Comparison of ENCODE assay signal across 22 cellular contexts in the genomic region with DNA sequence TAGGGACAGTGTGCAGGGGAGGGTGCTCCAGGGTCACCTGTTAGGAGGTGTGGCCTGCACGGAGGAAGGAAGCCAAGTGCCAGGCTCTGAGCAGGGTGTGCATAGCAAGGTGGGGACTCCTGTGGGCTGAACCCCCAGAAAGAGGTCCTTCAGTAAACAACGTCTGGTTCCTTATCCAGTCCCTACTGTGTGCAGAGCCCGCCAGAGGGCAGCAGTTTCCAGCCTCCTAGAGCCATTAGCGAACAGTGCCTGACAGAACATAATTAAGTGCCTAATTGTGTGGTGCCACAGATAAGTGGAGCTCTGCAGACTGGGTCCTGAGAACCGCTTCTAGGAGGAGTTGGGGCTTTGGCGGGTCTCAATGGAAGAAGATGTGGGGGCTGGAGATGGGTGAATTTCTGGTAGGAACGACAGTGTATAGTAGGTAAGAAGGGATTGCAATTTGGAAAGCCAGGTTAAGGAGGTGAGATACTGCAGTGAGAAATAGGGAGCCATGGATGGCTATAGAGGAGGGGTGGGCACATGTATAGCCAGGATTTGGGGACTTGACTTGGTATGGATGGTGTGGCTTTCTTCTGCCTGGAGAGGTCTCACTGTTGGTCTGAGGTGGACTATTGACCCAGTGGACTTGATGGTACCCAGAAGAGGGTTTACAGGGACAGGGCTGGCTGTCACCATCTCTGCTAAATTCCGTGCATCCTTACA.
DNase-seq lines count a peak whose midpoint lies in the region; ATAC-seq, FAIRE-seq and TF ChIP-seq lines count a peak whose summit lies in the region.
"Had no signal": no experiment of that assay in that cellular context is flagged by ENCODE, and none has a peak within 500 bp of the region (broad histone marks: within the 10 kb centered on the region; RNA-seq: fewer than 3 reads in every experiment).

No MANE protein-coding gene starts in this region.

- H2AK5ac ChIP-seq in mesendoderm (ENCODE audit: low read length) = peak overlapping the region; percentile 80

- CTCF ChIA-PET in HCT116 (lab: Charles Lee) = no interaction called here

- H3K18ac ChIP-seq in mesendoderm (ENCODE audit: low read length) = no peak overlapping the region

- H3K27ac Mint-ChIP-seq in activated T-helper 2 cell treated with anti-CD3 and anti-CD28 coated beads, Interferon-gamma antibody, Interleukin-2, Interleukin-4, amounts not matched to agents 10 μg/mL and 5 μg/mL and 100 μg/mL, durations not matched to agents 14 hours and 24 hours and 36 hours = no peak overlapping the region

- H4K20me1 ChIP-seq in HCT116 (ENCODE audit: insufficient read depth) (no peaks in the 10 kb centered on the region), SU-DHL-6 (ENCODE audit: low read depth, low read length) (no peaks in the 10 kb centered on the region)
- H4K20me1 ChIP-seq: BLaER1 treated with 17β-estradiol and CSF1 and Interleukin-3, amounts not matched to agents 10 nM and 100 nM had no signal

- H3K9me2 ChIP-seq in HCT116 (ENCODE audit: insufficient read depth) (no peaks in the 10 kb centered on the region), SU-DHL-6 (replicated peaks; ENCODE audit: insufficient read depth, low read length) (no peaks in the 10 kb centered on the region)

- H3K79me1 ChIP-seq in mesendoderm (ENCODE audit: low read length) = no peaks in the 10 kb centered on the region

- BruUV-seq in HCT116 (replicated peaks; lab: Mats Ljungman, UMichigan) = no TSS peak

- POLR2A ChIA-PET in HCT116 (lab: Charles Lee) = no interaction called here

- WGBS in mesendoderm (ENCODE audit: extremely low coverage, insufficient coverage, low lambda C conversion rate) = no CpG with 5 or more reads among the region's 8 CpGs

- no peak overlapping the region for H2BK15ac ChIP-seq in mesendoderm (replicated peaks; ENCODE audit: low read depth)

- H3K27me3 Mint-ChIP-seq in activated T-helper 2 cell treated with anti-CD3 and anti-CD28 coated beads, Interferon-gamma antibody, Interleukin-2, Interleukin-4, amounts not matched to agents 10 μg/mL and 5 μg/mL and 100 μg/mL, durations not matched to agents 14 hours and 24 hours and 36 hours (ENCODE audit: low read depth) = peaks cover 31% of the 10 kb centered on the region

- intact Hi-C loops in HCT116 (cut with micrococcal nuclease) = no loop called here
- intact Hi-C loops in activated T-helper 2 cell treated with anti-CD3 and anti-CD28 coated beads, Interferon-gamma antibody, Interleukin-2, Interleukin-4, amounts not matched to agents 10 μg/mL and 5 μg/mL and 100 μg/mL, durations not matched to agents 14 hours and 24 hours and 36 hours (cut with micrococcal nuclease) = no loop called here

- no peaks in the 10 kb centered on the region for H3K9me3 Mint-ChIP-seq in activated T-helper 2 cell treated with anti-CD3 and anti-CD28 coated beads, Interferon-gamma antibody, Interleukin-2, Interleukin-4, amounts not matched to agents 10 μg/mL and 5 μg/mL and 100 μg/mL, durations not matched to agents 14 hours and 24 hours and 36 hours
- H3K9me3 Mint-ChIP-seq: activated T-cell treated with anti-CD3 and anti-CD28 coated beads, Interleukin-2, amount 50 U/mL, for 4 hours had no signal

- H3K9me3 ChIP-seq in HCT116 (ENCODE audit: control insufficient read depth in 1 of 2, insufficient read depth in 1 of 2, low read depth in 1 of 2, low read length in 2 of 2) (no peaks in the 10 kb centered on the region), SU-DHL-6 (ENCODE audit: insufficient read depth, low read length) (no peaks in the 10 kb centered on the region)
- H3K9me3 ChIP-seq: BLaER1 treated with 17β-estradiol and CSF1 and Interleukin-3, amounts not matched to agents 10 nM and 100 nM; ovary; SJCRH30; spleen had no signal

- no peak overlapping the region for H4K5ac ChIP-seq in mesendoderm (ENCODE audit: low read length)

- no peak overlapping the region for H3K4me3 Mint-ChIP-seq in activated T-helper 2 cell treated with anti-CD3 and anti-CD28 coated beads, Interferon-gamma antibody, Interleukin-2, Interleukin-4, amounts not matched to agents 10 μg/mL and 5 μg/mL and 100 μg/mL, durations not matched to agents 14 hours and 24 hours and 36 hours (ENCODE audit: low read depth)
- H3K4me3 Mint-ChIP-seq: activated T-cell treated with anti-CD3 and anti-CD28 coated beads, Interleukin-2, amount 50 U/mL, for 4 hours had no signal

- RAD21 ChIA-PET in HCT116 (lab: Charles Lee; ENCODE audit: low non-redundant PET in 1 of 2, low total read pairs in 2 of 2, uncharacterized antibody in 2 of 2, unreplicated experiment in 2 of 2) = no interaction called here

- peak; percentile 37 for TF ChIP-seq CTCF in D721Med (IDR thresholded peaks at IDR 0.05; ENCODE audit: insufficient read depth, missing control alignments)
- peak in 2 of 3 experiments; percentile 33 to 35; a peak in 3 of 6 replicates for TF ChIP-seq CTCF in HCT116 (IDR thresholded peaks at IDR 0.05 in 2 of 3, conservative IDR thresholded peaks at IDR 0.05 in 1 of 3; ENCODE audit: borderline replicate concordance in 1 of 3, insufficient read depth in 1 of 3, low read depth in 2 of 3, low read length in 2 of 3)
- TF ChIP-seq CTCF in SU-DHL-6 (IDR thresholded peaks at IDR 0.05; ENCODE audit: insufficient read depth, low read length, poor library complexity, severe bottlenecking) = peak; percentile 15

- no peak for FAIRE-seq in D721Med (lab: Jason Lieb, UNC)
- FAIRE-seq: frontal cortex, GM18507, GM19239, keratinocyte, urothelium cell line had no signal

- H3K23ac ChIP-seq in mesendoderm (ENCODE audit: low read length) = no peak overlapping the region

- no peaks in the 10 kb centered on the region for H3K4me1 Mint-ChIP-seq in activated T-helper 2 cell treated with anti-CD3 and anti-CD28 coated beads, Interferon-gamma antibody, Interleukin-2, Interleukin-4, amounts not matched to agents 10 μg/mL and 5 μg/mL and 100 μg/mL, durations not matched to agents 14 hours and 24 hours and 36 hours (ENCODE audit: low read depth)

- no peak overlapping the region for H2AFZ ChIP-seq in HCT116 (ENCODE audit: low read depth, low read length, poor library complexity, severe bottlenecking)
- no peak overlapping the region for H2AFZ ChIP-seq in SU-DHL-6 (ENCODE audit: low read depth, low read length, severe bottlenecking)

- ATAC-seq in HCT116 = peak; percentile 36; the same call in 1 of the 2 replicates
- ATAC-seq: activated T-cell treated with anti-CD3 and anti-CD28 coated beads, Interleukin-2, amount 50 U/mL, for 4 hours; stimulated activated naive CD8-positive, alpha-beta T cell treated with anti-CD3 and anti-CD28 coated beads, Interleukin-15, Interleukin-2, amounts not matched to agents 100 U/mL and 50 U/mL, for 24 hours had no signal

- H3K4me1 ChIP-seq in HCT116 (ENCODE audit: control insufficient read depth in 1 of 2, insufficient read depth in 2 of 2, low read length in 2 of 2) (no peaks in the 10 kb centered on the region), mesendoderm (ENCODE audit: control insufficient read depth, low read depth, low read length) (peaks cover 10% of the 10 kb centered on the region)

- no peaks in the 10 kb centered on the region for H3K79me2 ChIP-seq in HCT116 (ENCODE audit: insufficient read depth, low read length)
- H3K79me2 ChIP-seq in SU-DHL-6 (ENCODE audit: insufficient read depth, low read length) = no peaks in the 10 kb centered on the region
- no peaks in the 10 kb centered on the region for H3K79me2 ChIP-seq in mesendoderm (ENCODE audit: control insufficient read depth, insufficient read depth, low read length)

- no peak for TF ChIP-seq POLR2A in HCT116 (IDR thresholded peaks at IDR 0.05; ENCODE audit: borderline replicate concordance, extremely low read depth, insufficient read depth, insufficient read length)

- DNase-seq in D721Med (ENCODE audit: insufficient read length, low spot score) (no peak), HCT116 (ENCODE audit: low read depth, low spot score) (no peak), mesendoderm (peak; percentile 89), SKM-1 (lab: John Stamatoyannopoulos, UW; ENCODE audit: unreplicated experiment) (no peak), A172 (ENCODE audit: low spot score) (no peak)
- no peak for DNase-seq in activated CD4-positive, alpha-beta T cell treated with anti-CD3 and anti-CD28 coated beads, Interleukin-2, amount 50 U/mL, for 1 hour
- no peak for DNase-seq in activated T-helper 2 cell treated with anti-CD3 and anti-CD28 coated beads, Interferon-gamma antibody, Interleukin-2, Interleukin-4, amounts not matched to agents 10 μg/mL and 5 μg/mL and 100 μg/mL, durations not matched to agents 14 hours and 24 hours and 36 hours (ENCODE audit: low spot score)
- DNase-seq: activated CD4-positive, alpha-beta T cell treated with anti-CD3 and anti-CD28 coated beads, Interleukin-2, amount 50 U/mL, for 48 hours; activated T-cell treated with anti-CD3 and anti-CD28 coated beads, Interleukin-2, amount 50 U/mL, for 4 hours; cerebellar nuclear complex; ovary; SJCRH30; spleen; stimulated activated naive CD8-positive, alpha-beta T cell treated with anti-CD3 and anti-CD28 coated beads, Interleukin-15, Interleukin-2, amounts not matched to agents 100 U/mL and 50 U/mL, for 24 hours; T1000 had no signal

- H2BK5ac ChIP-seq in mesendoderm (ENCODE audit: low read length) = peak overlapping the region; percentile 84

- H3K56ac ChIP-seq in mesendoderm (ENCODE audit: low read length) = peak overlapping the region; percentile 82

- H3K27ac ChIP-seq in HCT116 (ENCODE audit: low read depth, low read length) = no peak overlapping the region
- H3K27ac ChIP-seq in SU-DHL-6 (ENCODE audit: low read depth, low read length) = no peak overlapping the region
- no peak overlapping the region for H3K27ac ChIP-seq in mesendoderm (ENCODE audit: low read depth, low read length)
- H3K27ac ChIP-seq: BLaER1 treated with 17β-estradiol and CSF1 and Interleukin-3, amounts not matched to agents 10 nM and 100 nM; ovary; SJCRH30; spleen had no signal

- H3K27me3 ChIP-seq in HCT116 (ENCODE audit: insufficient read depth, low read length) (no peaks in the 10 kb centered on the region), SU-DHL-6 (ENCODE audit: low read length) (no peaks in the 10 kb centered on the region), mesendoderm (ENCODE audit: insufficient read depth, low read length, poor library complexity) (no peaks in the 10 kb centered on the region)
- H3K27me3 ChIP-seq: ovary, SJCRH30 had no signal

- TF ChIP-seq RAD21 in HCT116 (IDR thresholded peaks at IDR 0.05; ENCODE audit: low read depth) = 0 out of 2 replicates have a peak, but pooled peaks have one; percentile 10

- H3K4ac ChIP-seq in mesendoderm (ENCODE audit: low read depth, low read length) = no peak overlapping the region

- no peak overlapping the region for H2BK120ac ChIP-seq in mesendoderm (ENCODE audit: low read depth, low read length)

- H3K9ac ChIP-seq in HCT116 (ENCODE audit: low read length) (no peak overlapping the region), SU-DHL-6 (ENCODE audit: low read length) (no peak overlapping the region), mesendoderm (ENCODE audit: low read length) (peak overlapping the region; percentile 38)
- H3K9ac ChIP-seq: BLaER1 treated with 17β-estradiol and CSF1 and Interleukin-3, amounts not matched to agents 10 nM and 100 nM had no signal

- H3K4me3 ChIP-seq in HCT116 (replicated peaks in 1 of 2; ENCODE audit: low read depth in 1 of 2, low read length in 2 of 2) (no peak overlapping the region), SU-DHL-6 (ENCODE audit: insufficient read depth, low read length, poor library complexity, severe bottlenecking) (no peak overlapping the region), mesendoderm (ENCODE audit: low read length) (no peak overlapping the region)
- H3K4me3 ChIP-seq: BLaER1 treated with 17β-estradiol and CSF1 and Interleukin-3, amounts not matched to agents 10 nM and 100 nM; ovary; SJCRH30; spleen had no signal

- no peaks in the 10 kb centered on the region for H3F3A ChIP-seq in SU-DHL-6 (ENCODE audit: insufficient read depth)

- H3K36me3 ChIP-seq in HCT116 (ENCODE audit: control insufficient read depth in 1 of 2, insufficient read depth in 2 of 2, low read length in 2 of 2) (no peaks in the 10 kb centered on the region), SU-DHL-6 (ENCODE audit: low read length) (no peaks in the 10 kb centered on the region), mesendoderm (ENCODE audit: control insufficient read depth, insufficient read depth, low read length) (no peaks in the 10 kb centered on the region)
- H3K36me3 ChIP-seq: BLaER1 treated with 17β-estradiol and CSF1 and Interleukin-3, amounts not matched to agents 10 nM and 100 nM; ovary; SJCRH30; spleen had no signal

- H3K4me2 ChIP-seq in HCT116 (ENCODE audit: low read length) (no peak overlapping the region), SU-DHL-6 (ENCODE audit: low read depth, low read length, poor library complexity, severe bottlenecking) (no peak overlapping the region), mesendoderm (ENCODE audit: low read length) (no peak overlapping the region)

- H3K36me3 Mint-ChIP-seq in activated T-helper 2 cell treated with anti-CD3 and anti-CD28 coated beads, Interferon-gamma antibody, Interleukin-2, Interleukin-4, amounts not matched to agents 10 μg/mL and 5 μg/mL and 100 μg/mL, durations not matched to agents 14 hours and 24 hours and 36 hours (ENCODE audit: low read depth) = no peaks in the 10 kb centered on the region

- H4K8ac ChIP-seq in mesendoderm (ENCODE audit: low read depth, low read length) = no peak overlapping the region
